ENCODE assay signal across 8 cellular contexts in the genomic region with DNA sequence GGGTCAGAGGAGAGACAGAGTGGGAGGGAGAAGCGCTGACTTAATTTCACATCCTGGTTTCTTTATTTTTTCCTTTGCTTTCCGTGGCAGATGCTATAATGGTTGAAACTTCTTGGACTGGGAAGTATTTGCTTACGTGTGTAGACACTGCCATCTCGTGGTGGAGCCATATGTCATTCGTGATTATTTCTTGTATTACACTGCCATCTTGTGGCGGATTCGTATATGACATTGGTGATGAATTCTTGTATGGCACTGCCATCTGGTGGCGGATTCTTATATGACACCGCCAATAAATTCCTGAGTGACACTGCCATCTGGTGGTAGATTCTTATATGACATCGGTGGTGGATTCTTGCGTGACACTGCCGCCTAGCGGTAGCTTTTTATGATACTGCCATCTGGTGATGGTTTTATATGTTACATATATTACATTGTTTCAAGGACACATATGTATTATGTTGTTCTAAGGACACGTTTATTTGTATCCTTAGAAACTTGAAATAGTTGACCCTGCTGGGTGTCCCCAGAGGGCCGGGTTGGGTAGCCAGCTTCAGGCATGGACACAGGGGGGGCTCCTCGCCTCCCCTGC. TPM values are rescaled to one million over a fixed set of nuclear protein-coding genes. Genes with fewer than 3 reads are reported as not detected.
DNase-seq lines count a peak whose midpoint lies in the region; ATAC-seq and TF ChIP-seq lines count a peak whose summit lies in the region.

No MANE protein-coding gene starts in this region.

- peak; percentile 93 for DNase-seq in CD1c-positive myeloid dendritic cell (ENCODE audit: extremely low spot score)
- DNase-seq in KG1 (lab: John Stamatoyannopoulos, UW) = peak; percentile 54
- DNase-seq in Panc1 (ENCODE audit: low read depth, low spot score) = peak; percentile 62
- DNase-seq in activated T-helper 1 cell treated with Interleukin-2 at 50 U/mL for 16 hours (ENCODE audit: low read depth) = peak; percentile 64
- peak; percentile 92 for DNase-seq in fibroblast of mammary gland (ENCODE audit: low read depth)
- DNase-seq in neural progenitor cell (ENCODE audit: low spot score) = peak; percentile 89
- DNase-seq in suprapubic skin (ENCODE audit: low spot score in 2 of 2) = peak in 1 of 2 donors; percentile 82

- H4K20me1 ChIP-seq in neural progenitor cell (ENCODE audit: low read depth) = no peaks in the 10 kb centered on the region

- H3K27ac ChIP-seq in Panc1 (ENCODE audit: low read length) (no peak overlapping the region), neural progenitor cell (no peak overlapping the region), suprapubic skin (no peak overlapping the region)

- CTCF ChIA-PET in Panc1 (lab: Charles Lee) = no interaction called here

- H3K9me3 ChIP-seq in Panc1 (ENCODE audit: control insufficient read depth, insufficient read depth, low read depth, low read length) = peaks cover 11% of the 10 kb centered on the region; the same call in 1 of the 2 replicates
- H3K9me3 ChIP-seq in neural progenitor cell (ENCODE audit: low read depth) = peaks cover 29% of the 10 kb centered on the region
- no peaks in the 10 kb centered on the region for H3K9me3 ChIP-seq in suprapubic skin

- no TSS peak for BruUV-seq in Panc1 (replicated peaks; lab: Mats Ljungman, UMichigan)

- 15% methylated on average over 16 of the region's 16 CpGs for WGBS in suprapubic skin

- peaks cover 67% of the 10 kb centered on the region for H3K36me3 Mint-ChIP-seq in neural progenitor cell

- H3K4me3 Mint-ChIP-seq in neural progenitor cell = no peak overlapping the region

- H3K4me1 ChIP-seq in Panc1 (ENCODE audit: control insufficient read depth, insufficient read depth, low read length) = no peaks in the 10 kb centered on the region
- H3K4me1 ChIP-seq in neural progenitor cell = no peaks in the 10 kb centered on the region
- H3K4me1 ChIP-seq in suprapubic skin = no peaks in the 10 kb centered on the region

- TF ChIP-seq EP300 in suprapubic skin (IDR thresholded peaks at IDR 0.05) = no peak

- intact Hi-C loops in Panc1 (cut with micrococcal nuclease; ENCODE audit: unreplicated experiment) = loop anchor here (2.0 kb wide), 1 partner anchor 125 kb away; no protein-coding TSS in a partner anchor

- TF ChIP-seq POLR2A in suprapubic skin (IDR thresholded peaks at IDR 0.05) = no peak

- H3K27ac Mint-ChIP-seq in neural progenitor cell = no peak overlapping the region

- peaks cover 71% of the 10 kb centered on the region for H3K9me3 Mint-ChIP-seq in neural progenitor cell

- peaks cover 16% of the 10 kb centered on the region for H3F3A ChIP-seq in neural progenitor cell (ENCODE audit: low read depth)

- in situ Hi-C loops in Panc1 (cut with HindIII; ENCODE audit: low pct_unique_long_range_greater_than_20kb, low sequenced_read_pairs) = no loop called here

- no peak overlapping the region for H2AFZ ChIP-seq in neural progenitor cell (replicated peaks)

- POLR2A ChIA-PET in Panc1 (lab: Charles Lee) = no interaction called here

- H3K27me3 ChIP-seq in Panc1 (ENCODE audit: control insufficient read depth, insufficient read depth, low read length) (no peaks in the 10 kb centered on the region), neural progenitor cell (no peaks in the 10 kb centered on the region), suprapubic skin (no peaks in the 10 kb centered on the region)

- no peak overlapping the region for H3K9ac ChIP-seq in neural progenitor cell

- H3K4me3 ChIP-seq in Panc1 (ENCODE audit: low read depth in 2 of 2, low read length in 2 of 2) (no peak overlapping the region), fibroblast of mammary gland (ENCODE audit: control insufficient read depth, low read depth, low read length) (no peak overlapping the region), neural progenitor cell (no peak overlapping the region), suprapubic skin (no peak overlapping the region)

- H3K4me2 ChIP-seq in neural progenitor cell = no peak overlapping the region

- no peaks in the 10 kb centered on the region for H3K79me2 ChIP-seq in neural progenitor cell (ENCODE audit: low read depth)

- peaks cover 2% of the 10 kb centered on the region for H3K27me3 Mint-ChIP-seq in neural progenitor cell (ENCODE audit: insufficient read depth, low read depth)

- H3K4me1 Mint-ChIP-seq in neural progenitor cell = no peaks in the 10 kb centered on the region

- H3K36me3 ChIP-seq in Panc1 (ENCODE audit: control insufficient read depth, insufficient read depth, low read length) (no peaks in the 10 kb centered on the region), neural progenitor cell (peaks cover 5% of the 10 kb centered on the region), suprapubic skin (peaks cover 10% of the 10 kb centered on the region)

- ATAC-seq in GM19468 (IDR thresholded peaks at IDR 0.05; ENCODE audit: extremely low read depth, unreplicated experiment) (peak; percentile 60), Panc1 (no peak)

- TF ChIP-seq CTCF in Panc1 (IDR thresholded peaks at IDR 0.05) (peak; percentile 98), fibroblast of mammary gland (conservative IDR thresholded peaks at IDR 0.05; ENCODE audit: control insufficient read depth, insufficient read depth, low read depth, low read length) (peak; percentile 100), neural progenitor cell (IDR thresholded peaks at IDR 0.05) (peak; percentile 100), suprapubic skin (IDR thresholded peaks at IDR 0.05) (peak; percentile 88 to 100)

RNA-seq across cellular contexts. Expression of a gene that starts 37.3 kb away (rescaled TPM):
- total RNA-seq in Panc1 (2021; ENCODE audit: unreplicated experiment) = 2.5 TPM
- 2.9 TPM for polyA plus RNA-seq in Panc1 (2012; ENCODE audit: insufficient read length)
- 6.5 and 6.6 TPM in 2 replicates for total RNA-seq in neural progenitor cell (ENCODE audit: low replicate concordance)
- total RNA-seq in suprapubic skin = 1 to 10 TPM in 3 of 4 donors, under 1 TPM in 1; 0.48 to 3.1 (median 2.5) TPM
